In genomic region chr16:29995330-29995910, GRCh38 we compare ENCODE assay signal across 8 cellular contexts. TPM values are rescaled to one million over a fixed set of nuclear protein-coding genes. Genes with fewer than 3 reads are reported as not detected.
DNase-seq lines count a peak whose midpoint lies in the region; ATAC-seq and TF ChIP-seq lines count a peak whose summit lies in the region.

Gene HIRIP3, minus strand, starts transcription at chr16:29995617. Its CDS starts 12 bp downstream, at chr16:29995605.

- TF ChIP-seq POLR2A in GM19099 (IDR thresholded peaks at IDR 0.05; ENCODE audit: extremely low read depth, insufficient read length, low read depth), result peak; percentile 62

- H3K4me1 Mint-ChIP-seq in activated CD4-positive, alpha-beta T cell treated with anti-CD3 and anti-CD28 coated beads for 36 hours, result peaks cover 25% of the 10 kb centered on the region
- peaks cover 24% of the 10 kb centered on the region for H3K4me1 Mint-ChIP-seq in chondrocyte (ENCODE audit: low read depth)

- H3K27me3 ChIP-seq in layer of hippocampus (ENCODE audit: control insufficient read depth, insufficient read depth, low read length), result no peaks in the 10 kb centered on the region

- H3K36me3 Mint-ChIP-seq in activated CD4-positive, alpha-beta T cell treated with anti-CD3 and anti-CD28 coated beads for 36 hours (ENCODE audit: low read depth), result peaks cover 45% of the 10 kb centered on the region
- peaks cover 11% of the 10 kb centered on the region for H3K36me3 Mint-ChIP-seq in chondrocyte (ENCODE audit: low read depth)

- peak within 1 kb of the TSS; percentile 98 for H3K27ac Mint-ChIP-seq in activated CD4-positive, alpha-beta T cell treated with anti-CD3 and anti-CD28 coated beads for 36 hours
- peak within 1 kb of the TSS; percentile 94 for H3K27ac Mint-ChIP-seq in chondrocyte (ENCODE audit: unreplicated experiment)

- peak within 1 kb of the TSS; percentile 97 for H3K27ac ChIP-seq in layer of hippocampus (ENCODE audit: low read depth, low read length)

- no peaks in the 10 kb centered on the region for H3K27me3 Mint-ChIP-seq in activated CD4-positive, alpha-beta T cell treated with anti-CD3 and anti-CD28 coated beads for 36 hours
- H3K27me3 Mint-ChIP-seq in chondrocyte (ENCODE audit: low read depth), result no peaks in the 10 kb centered on the region

- no peak for TF ChIP-seq CTCF in chondrocyte (IDR thresholded peaks at IDR 0.05)

- H3K4me3 Mint-ChIP-seq in activated CD4-positive, alpha-beta T cell treated with anti-CD3 and anti-CD28 coated beads for 36 hours, result peak within 1 kb of the TSS; percentile 96
- peak within 1 kb of the TSS; percentile 96 for H3K4me3 Mint-ChIP-seq in chondrocyte (ENCODE audit: unreplicated experiment)

- POLR2A ChIA-PET in activated CD4-positive, alpha-beta T cell treated with anti-CD3 and anti-CD28 coated beads for 36 hours (lab: Charles Lee), result interaction anchor here (0.9 to 1.6 kb wide), 3 partner anchors 10 to 70 kb away, joined by 3 to 8 read pairs (median 3); partner anchors contain the start of genes ALDOA and TAOK2

- DNase-seq in AML-193 (lab: John Stamatoyannopoulos, UW) (peak; percentile 73 to 80), NCI-H460 (ENCODE audit: extremely low read depth, low read depth) (peak; percentile 78), chondrocyte (ENCODE audit: low spot score) (peak; percentile 94)
- peak; percentile 93 for DNase-seq in activated CD4-positive, alpha-beta T cell treated with anti-CD3 and anti-CD28 coated beads for 36 hours
- peak; percentile 73 to 77 for DNase-seq in stimulated activated CD4-positive, alpha-beta T cell treated with anti-CD3 and anti-CD28 coated beads, Interleukin-1b, Interleukin-23, amount 100 ng/mL, for 4 hours (ENCODE audit: low read depth in 2 of 2)

- no peaks in the 10 kb centered on the region for H3K9me3 Mint-ChIP-seq in activated CD4-positive, alpha-beta T cell treated with anti-CD3 and anti-CD28 coated beads for 36 hours (ENCODE audit: low read depth)
- H3K9me3 Mint-ChIP-seq in chondrocyte (ENCODE audit: low read depth), result no peaks in the 10 kb centered on the region

- CTCF ChIA-PET in activated CD4-positive, alpha-beta T cell treated with anti-CD3 and anti-CD28 coated beads for 36 hours (lab: Charles Lee), result interaction anchor here (0.6 to 1.2 kb wide), 3 partner anchors 11 to 118 kb away, joined by 3 to 5 read pairs (median 3); partner anchors contain the start of gene KCTD13

- ATAC-seq in HG03432 (IDR thresholded peaks at IDR 0.05; ENCODE audit: unreplicated experiment), result peak; percentile 58
- ATAC-seq in activated CD4-positive, alpha-beta T cell treated with anti-CD3 and anti-CD28 coated beads for 36 hours, result peak; percentile 63

- intact Hi-C loops in activated CD4-positive, alpha-beta T cell treated with anti-CD3 and anti-CD28 coated beads for 36 hours (cut with DNase I, micrococcal nuclease), result loop anchor here (1.0 to 10.0 kb wide), 4 partner anchors 58 to 181 kb away; partner anchors contain the start of genes ALDOA (in 1 of the 2), ASPHD1 (in 1 of the 2), PAGR1 (in 1 of the 2) and PRRT2 (in 1 of the 2)

RNA-seq across cellular contexts. Expression of gene HIRIP3, which starts in this region (rescaled TPM):
- 12.2 and 15.0 TPM in 2 replicates for total RNA-seq in NCI-H460 (2014; rRNA removed; shearing (Covaris generic))
- polyA plus RNA-seq in NCI-H460 (2014; cell fraction: nucleus; rRNA removed), result 23.4 and 24.8 TPM in 2 replicates
- 10 to 100 TPM; 25.1 to 36.8 TPM for total RNA-seq in activated CD4-positive, alpha-beta T cell treated with anti-CD3 and anti-CD28 coated beads for 36 hours
- 8.4 to 14.0 TPM (median 9.9 TPM) in 3 replicates for total RNA-seq in chondrocyte

Comparison
In these comparisons a context has a peak if more than half of its experiments do, and no peak if none do; other contexts are left out.
1. Peak in every context shown above with its lines: DNase-seq, ATAC-seq and H3K27ac ChIP-seq.